Comparison of ENCODE assay signal across 12 cellular contexts in the genomic region with DNA sequence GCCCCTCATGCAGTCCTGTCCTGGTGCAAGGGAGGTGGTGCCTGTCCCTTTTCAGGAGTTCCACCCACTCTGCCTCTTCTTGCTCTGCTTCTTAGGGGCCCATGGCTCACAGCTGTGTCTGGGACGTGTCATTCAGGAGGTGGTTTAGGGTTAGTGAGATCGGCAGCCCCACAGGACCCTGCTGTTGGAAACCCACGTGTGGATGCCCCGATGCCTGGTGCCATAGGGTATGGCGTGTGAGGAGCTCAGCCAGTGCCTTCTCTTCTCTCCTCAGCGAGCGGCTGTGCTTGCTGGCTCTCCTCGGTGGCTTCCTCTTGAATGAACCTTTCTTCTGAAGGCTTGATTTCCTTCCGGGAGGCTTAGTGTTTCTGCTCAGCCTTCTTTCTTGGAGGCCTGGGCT. TPM values are rescaled to one million over a fixed set of nuclear protein-coding genes. Genes with fewer than 3 reads are reported as not detected.
DNase-seq lines count a peak whose midpoint lies in the region; TF ChIP-seq lines count a peak whose summit lies in the region.
"Had no signal": no experiment of that assay in that cellular context is flagged by ENCODE, and none has a peak within 500 bp of the region (broad histone marks: within the 10 kb centered on the region; RNA-seq: fewer than 3 reads in every experiment).

No MANE protein-coding gene starts in this region.

- no peaks in the 10 kb centered on the region for H3K27me3 Mint-ChIP-seq in activated CD4-positive, alpha-beta memory T cell treated with anti-CD3 and anti-CD28 coated beads, Interleukin-2, amount 10 ng/mL, durations not matched to agents 7 days and 5 days
- H3K27me3 Mint-ChIP-seq in immature natural killer cell (ENCODE audit: low read depth in 3 of 3): peaks cover 2 to 3% (median 3%) of the 10 kb centered on the region in 3 donors

- intact Hi-C loops in colonic mucosa (cut with DNase I): no loop called here

- TF ChIP-seq CTCF in coronary artery (IDR thresholded peaks at IDR 0.05): no peak
- TF ChIP-seq CTCF in colonic mucosa (IDR thresholded peaks at IDR 0.05): no peak

- H3K27ac ChIP-seq in KOPT-K1 (ENCODE audit: low read depth, low read length, poor library complexity, severe bottlenecking) (peak overlapping the region; percentile 75), coronary artery (no peak overlapping the region), colonic mucosa (no peak overlapping the region)
- H3K27ac ChIP-seq: C4-2B, prostate gland had no signal

- POLR2A ChIA-PET in activated CD4-positive, alpha-beta memory T cell treated with anti-CD3 and anti-CD28 coated beads, Interleukin-2, amount 10 ng/mL, durations not matched to agents 7 days and 5 days (lab: Charles Lee): interaction anchor here (0.7 to 3.0 kb wide), 6 partner anchors 9 to 342 kb away, joined by 3 to 17 read pairs (median 4); no protein-coding TSS in a partner anchor

- DNase-seq in activated CD4-positive, alpha-beta memory T cell treated with anti-CD3 and anti-CD28 coated beads, Interleukin-2, amount 10 ng/mL, durations not matched to agents 7 days and 5 days: peak; percentile 45
- DNase-seq in coronary artery (ENCODE audit: low spot score): peak; percentile 70
- peak; percentile 51 for DNase-seq in stimulated activated CD8-positive, alpha-beta memory T cell treated with anti-CD3 and anti-CD28 coated beads, Interleukin-4, amount 100 ng/mL, for 48 hours
- DNase-seq in immature natural killer cell: no peak
- no peak for DNase-seq in HuH-7.5 (ENCODE audit: low spot score)
- no peak for DNase-seq in colonic mucosa
- DNase-seq in NCI-H446 (lab: John Stamatoyannopoulos, UW): no peak
- DNase-seq: NCI-H345 had no signal

- H3K9me3 ChIP-seq in KOPT-K1 (ENCODE audit: insufficient read depth, low read length, poor library complexity, severe bottlenecking) (no peaks in the 10 kb centered on the region), colonic mucosa (no peaks in the 10 kb centered on the region)
- H3K9me3 ChIP-seq: prostate gland had no signal

- H3K36me3 ChIP-seq in KOPT-K1 (ENCODE audit: insufficient read depth, low read length): peaks cover 9% of the 10 kb centered on the region
- H3K36me3 ChIP-seq in colonic mucosa: no peaks in the 10 kb centered on the region
- H3K36me3 ChIP-seq: prostate gland had no signal

- peaks cover 63% of the 10 kb centered on the region for H3K4me1 Mint-ChIP-seq in activated CD4-positive, alpha-beta memory T cell treated with anti-CD3 and anti-CD28 coated beads, Interleukin-2, amount 10 ng/mL, durations not matched to agents 7 days and 5 days
- no peaks in the 10 kb centered on the region for H3K4me1 Mint-ChIP-seq in immature natural killer cell

- no peak overlapping the region for H3K9ac ChIP-seq in colonic mucosa (ENCODE audit: low read depth in 2 of 2, low read length in 2 of 2)

- H3K4me1 ChIP-seq in colonic mucosa: no peaks in the 10 kb centered on the region

- CTCF ChIA-PET in activated CD4-positive, alpha-beta memory T cell treated with anti-CD3 and anti-CD28 coated beads, Interleukin-2, amount 10 ng/mL, durations not matched to agents 7 days and 5 days (lab: Charles Lee): no interaction called here

- no peaks in the 10 kb centered on the region for H3K27me3 ChIP-seq in colonic mucosa

- peak overlapping the region; percentile 80 for H3K27ac Mint-ChIP-seq in activated CD4-positive, alpha-beta memory T cell treated with anti-CD3 and anti-CD28 coated beads, Interleukin-2, amount 10 ng/mL, durations not matched to agents 7 days and 5 days
- H3K27ac Mint-ChIP-seq in immature natural killer cell: no peak overlapping the region

- H3K9me3 Mint-ChIP-seq in activated CD4-positive, alpha-beta memory T cell treated with anti-CD3 and anti-CD28 coated beads, Interleukin-2, amount 10 ng/mL, durations not matched to agents 7 days and 5 days: no peaks in the 10 kb centered on the region
- H3K9me3 Mint-ChIP-seq in immature natural killer cell: no peaks in the 10 kb centered on the region

- H3K36me3 Mint-ChIP-seq in activated CD4-positive, alpha-beta memory T cell treated with anti-CD3 and anti-CD28 coated beads, Interleukin-2, amount 10 ng/mL, durations not matched to agents 7 days and 5 days (ENCODE audit: low read depth): peaks cover 7% of the 10 kb centered on the region
- H3K36me3 Mint-ChIP-seq in immature natural killer cell: no peaks in the 10 kb centered on the region

- H3K4me3 Mint-ChIP-seq in activated CD4-positive, alpha-beta memory T cell treated with anti-CD3 and anti-CD28 coated beads, Interleukin-2, amount 10 ng/mL, durations not matched to agents 7 days and 5 days: peak overlapping the region; percentile 72
- no peak overlapping the region for H3K4me3 Mint-ChIP-seq in immature natural killer cell

- H3K4me3 ChIP-seq in coronary artery: no peak overlapping the region
- H3K4me3 ChIP-seq in colonic mucosa: no peak overlapping the region
- H3K4me3 ChIP-seq: prostate gland had no signal

RNA-seq across cellular contexts. Expression of gene LDLRAD4, which starts 55.2 kb away (rescaled TPM):
- 10 to 100 TPM; 19.1 to 22.4 TPM for total RNA-seq in activated CD4-positive, alpha-beta memory T cell treated with anti-CD3 and anti-CD28 coated beads, Interleukin-2, amount 10 ng/mL, durations not matched to agents 7 days and 5 days
- polyA plus RNA-seq in immature natural killer cell: 10 to 100 TPM in 1 of 3 donors, 1 to 10 TPM in 2; 4.8 to 11.3 (median 9.6) TPM
- total RNA-seq in colonic mucosa: 10 to 100 TPM; 11.7 to 17.0 TPM
- total RNA-seq: HT1080 had no signal

Comparison
In these comparisons a context has a peak if more than half of its experiments do, and no peak if none do; other contexts are left out.
1. DNase-seq: peak in activated CD4-positive, alpha-beta memory T cell treated with anti-CD3 and anti-CD28 coated beads, Interleukin-2, amount 10 ng/mL, durations not matched to agents 7 days and 5 days (single experiment), coronary artery (single experiment) and stimulated activated CD8-positive, alpha-beta memory T cell treated with anti-CD3 and anti-CD28 coated beads, Interleukin-4, amount 100 ng/mL, for 48 hours (single experiment); none in immature natural killer cell (0 of 3), HuH-7.5 (single experiment), colonic mucosa (single experiment) and NCI-H446 (0 of 2).